ENCODE assay signal across 1 cellular context in the genomic region with DNA sequence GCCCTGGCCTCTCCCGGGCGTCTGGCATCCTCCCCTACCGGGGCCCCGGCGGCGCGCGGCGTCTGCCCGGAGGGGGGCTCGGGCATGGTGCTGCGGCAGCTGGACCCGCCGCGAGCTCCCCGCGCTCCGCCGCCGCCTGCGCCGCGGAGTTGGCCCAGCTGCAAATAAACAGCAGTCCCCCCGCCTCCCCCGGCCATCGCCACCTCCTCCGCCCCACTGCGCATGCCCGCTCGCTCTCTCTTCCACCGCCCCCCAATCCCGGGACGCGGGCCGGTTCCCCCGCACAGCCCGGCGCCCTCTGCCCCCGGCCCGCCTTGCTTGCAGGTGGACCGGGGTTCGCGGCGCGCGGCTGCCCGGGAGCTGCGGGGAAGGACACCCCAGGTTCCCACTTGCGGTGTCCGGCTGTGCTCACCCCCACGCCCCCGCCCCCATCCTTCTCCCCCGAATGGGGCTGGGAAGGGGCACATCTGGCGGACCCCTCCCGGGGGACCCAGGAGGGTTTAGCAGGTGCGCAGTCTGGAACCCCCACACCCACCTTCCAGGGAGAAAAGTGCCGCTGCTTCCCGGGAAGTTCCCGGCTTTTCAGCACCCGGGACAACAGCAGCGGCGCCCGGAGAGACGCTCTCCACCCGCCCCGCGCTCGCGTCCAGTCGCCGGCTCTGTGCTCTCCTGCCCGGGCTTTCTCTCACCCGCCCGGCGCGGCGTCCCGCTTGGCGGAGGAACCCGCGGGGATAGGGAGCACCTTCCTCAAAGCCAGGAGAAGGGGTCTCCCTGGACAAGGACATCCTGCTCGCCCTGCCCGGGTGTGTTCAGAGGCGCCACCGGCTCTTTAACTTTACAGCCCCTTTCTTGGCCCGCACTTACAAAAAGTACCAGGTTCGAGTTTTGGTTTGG.
TF ChIP-seq lines count a peak whose summit lies in the region.

TSS of gene TMTC1 (minus strand) at position 170 of the 894 bp plus-strand sequence. CDS start 191 bp downstream, outside the sequence.

TF ChIP-seq in HCT116, 20 proteins besides CTCF, POLR2A, EP300 and RAD21:
- TF ChIP-seq REST (IDR thresholded peaks at IDR 0.05; ENCODE audit: low read depth) (peak; percentile 31), SIN3A (IDR thresholded peaks at IDR 0.05; ENCODE audit: low read depth) (no peak)
